ENCODE assay signal across 12 cellular contexts in genomic region chr17:60664022-60664421, GRCh38. TPM values are rescaled to one million over a fixed set of nuclear protein-coding genes. Genes with fewer than 3 reads are reported as not detected.
DNase-seq lines count a peak whose midpoint lies in the region; ATAC-seq and TF ChIP-seq lines count a peak whose summit lies in the region.
"Had no signal": no experiment of that assay in that cellular context is flagged by ENCODE, and none has a peak within 500 bp of the region (broad histone marks: within the 10 kb centered on the region; RNA-seq: fewer than 3 reads in every experiment).

No MANE protein-coding gene starts in this region.

- intact Hi-C loops in esophagus muscularis mucosa (cut with DNase I): no loop called here

- no peak for ATAC-seq in HG03469 (IDR thresholded peaks at IDR 0.05; ENCODE audit: unreplicated experiment)

- H3K36me3 ChIP-seq in esophagus muscularis mucosa: peaks cover 0 to 37% (median 28%) of the 10 kb centered on the region in 4 donors

- peaks cover 0 to 8% (median 4%) of the 10 kb centered on the region in 4 donors for H3K4me1 ChIP-seq in esophagus muscularis mucosa

- H3K9me3 ChIP-seq in esophagus muscularis mucosa: no peaks in the 10 kb centered on the region

- TF ChIP-seq EP300 in esophagus muscularis mucosa (IDR thresholded peaks at IDR 0.05): no peak

- TF ChIP-seq POLR2A in esophagus muscularis mucosa (IDR thresholded peaks at IDR 0.05; ENCODE audit: low read depth): no peak

- WGBS in esophagus muscularis mucosa: 62% methylated on average over 1 of the region's 1 CpG

- H3K4me3 ChIP-seq in fibroblast of the aortic adventitia (ENCODE audit: low read depth, low read length): no peak overlapping the region
- no peak overlapping the region for H3K4me3 ChIP-seq in esophagus muscularis mucosa

- DNase-seq in AG08395 (ENCODE audit: low spot score) (peak; percentile 46), GM03348 (ENCODE audit: low spot score) (peak; percentile 62), amniotic epithelial cell (ENCODE audit: low read depth) (peak; percentile 34), fibroblast of the aortic adventitia (ENCODE audit: low read depth) (peak; percentile 28), NCI-H748 (lab: John Stamatoyannopoulos, UW; ENCODE audit: unreplicated experiment) (no peak), esophagus muscularis mucosa (ENCODE audit: extremely low spot score) (no peak)
- DNase-seq: AML-193; NCI-H187 treated with DMSO at 0.1 percent for 48 hours; NCI-H526 treated with DMSO at 0.1 percent for 48 hours; NK-92 treated with Interleukin-12 subunit alpha and Interleukin-12 subunit beta, amount 100 ng/mL, for 24 hours; SHP77 treated with DMSO at 0.1 percent for 48 hours had no signal

- no peaks in the 10 kb centered on the region for H3K27me3 ChIP-seq in esophagus muscularis mucosa

- no peak overlapping the region for H3K27ac ChIP-seq in esophagus muscularis mucosa (replicated peaks in 1 of 4)

- TF ChIP-seq CTCF in fibroblast of the aortic adventitia (IDR thresholded peaks at IDR 0.05; ENCODE audit: insufficient read depth, low read length) (no peak), esophagus muscularis mucosa (IDR thresholded peaks at IDR 0.05) (no peak)

RNA-seq across cellular contexts. Expression of gene BCAS3, which starts 13.6 kb away (rescaled TPM):
- total RNA-seq in fibroblast of the aortic adventitia (ENCODE audit: low replicate concordance) (29.6 and 75.1 TPM in 2 replicates), esophagus muscularis mucosa (10 to 100 TPM; 17.4 to 25.7 (median 19.5) TPM)

Comparison
In these comparisons a context has a peak if more than half of its experiments do, and no peak if none do; other contexts are left out.
1. DNase-seq: peak in AG08395 (single experiment), GM03348 (single experiment), amniotic epithelial cell (single experiment) and fibroblast of the aortic adventitia (single experiment); none in NCI-H748 (single experiment) and esophagus muscularis mucosa (single experiment).